8 cellular contexts compared by ENCODE assay signal in genomic region chr13:20182231-20182846, GRCh38. TPM values are rescaled to one million over a fixed set of nuclear protein-coding genes. Genes with fewer than 3 reads are reported as not detected.
DNase-seq lines count a peak whose midpoint lies in the region; ATAC-seq and TF ChIP-seq lines count a peak whose summit lies in the region.

No MANE protein-coding gene starts in this region.

- H2AFZ ChIP-seq in OCI-LY7 (ENCODE audit: low read length): no peak overlapping the region

- DNase-seq in DMS53 (lab: John Stamatoyannopoulos, UW) (peak; percentile 88), KBM-7 (peak; percentile 76), OCI-LY7 (ENCODE audit: low spot score) (peak; percentile 73), head of caudate nucleus (peak in 26 of 42 donors; percentile 42 to 83 (median 63)), progenitor cell of endocrine pancreas (ENCODE audit: low spot score, unreplicated experiment) (no peak), NCI-H187 treated with DMSO at 0.1 percent for 48 hours (lab: John Stamatoyannopoulos, UW) (no peak)
- DNase-seq in activated naive CD4-positive, alpha-beta T cell treated with anti-CD3 and anti-CD28 coated beads, Interleukin-2, amount 50 U/mL, for 16 hours: peak; percentile 37

- intact Hi-C loops in OCI-LY7 (cut with micrococcal nuclease; ENCODE audit: unreplicated experiment): loop anchor here (1.0 kb wide), 1 partner anchor 306 kb away; no protein-coding TSS in a partner anchor
- intact Hi-C loops in head of caudate nucleus (cut with DNase I): no loop called here

- H3K36me3 Mint-ChIP-seq in progenitor cell of endocrine pancreas (ENCODE audit: insufficient read depth): no peaks in the 10 kb centered on the region

- no peaks in the 10 kb centered on the region for H3K79me2 ChIP-seq in OCI-LY7 (ENCODE audit: insufficient read depth, low read depth, low read length)

- H3K4me1 ChIP-seq in OCI-LY7 (ENCODE audit: insufficient read depth, low read length, poor library complexity, severe bottlenecking): no peaks in the 10 kb centered on the region

- no peak overlapping the region for H3K4me2 ChIP-seq in OCI-LY7 (ENCODE audit: low read length)

- peaks cover 2% of the 10 kb centered on the region for H3K4me1 Mint-ChIP-seq in progenitor cell of endocrine pancreas (ENCODE audit: low read depth)

- H3K27ac Mint-ChIP-seq in progenitor cell of endocrine pancreas: no peak overlapping the region

- H3K9me3 Mint-ChIP-seq in progenitor cell of endocrine pancreas (ENCODE audit: low read depth): no peaks in the 10 kb centered on the region

- peaks cover 31% of the 10 kb centered on the region for H3K27me3 Mint-ChIP-seq in progenitor cell of endocrine pancreas

- H3K36me3 ChIP-seq in OCI-LY7 (ENCODE audit: insufficient read depth, low read length): no peaks in the 10 kb centered on the region

- no peaks in the 10 kb centered on the region for H3K9me2 ChIP-seq in OCI-LY7 (ENCODE audit: insufficient read depth, low read length)

- H4K20me1 ChIP-seq in OCI-LY7 (ENCODE audit: insufficient read depth, low read length): 0 out of 2 replicates have a peak, but pooled peaks cover 3% of the 10 kb centered on the region

- no peak overlapping the region for H3K4me3 Mint-ChIP-seq in progenitor cell of endocrine pancreas (ENCODE audit: low read depth)

- peak; percentile 85 for TF ChIP-seq CTCF in OCI-LY7 (conservative IDR thresholded peaks at IDR 0.05; ENCODE audit: low read length)
- TF ChIP-seq CTCF in progenitor cell of endocrine pancreas (IDR thresholded peaks at IDR 0.05; ENCODE audit: unreplicated experiment): peak; percentile 82

- CTCF ChIA-PET in OCI-LY7 (lab: Charles Lee; ENCODE audit: unreplicated experiment): no interaction called here

- in situ Hi-C loops in KBM-7 (cut with MboI; ENCODE audit: low pct_unique_long_range_greater_than_20kb, low sequenced_read_pairs): loop anchor here (25.0 kb wide), 1 partner anchor 730 kb away; the partner anchor contains the start of gene XPO4

- no peak overlapping the region for H3K4me3 ChIP-seq in OCI-LY7 (ENCODE audit: low read depth, low read length, poor library complexity, severe bottlenecking)

- POLR2A ChIA-PET in OCI-LY7 (lab: Charles Lee): interaction anchor here (0.7 kb wide), 1 partner anchor 1066 kb away, joined by 6 read pairs; no protein-coding TSS in a partner anchor

- no TSS peak for BruUV-seq in OCI-LY7 (replicated peaks; lab: Mats Ljungman, UMichigan)

- H3K27ac ChIP-seq in OCI-LY7 (ENCODE audit: low read depth, low read length, poor library complexity, severe bottlenecking): no peak overlapping the region

- ATAC-seq in GM21367 (IDR thresholded peaks at IDR 0.05; ENCODE audit: unreplicated experiment): peak; percentile 55

- H3K9me3 ChIP-seq in OCI-LY7 (ENCODE audit: low read length): no peaks in the 10 kb centered on the region

RNA-seq across cellular contexts. Expression of gene GJB2, which starts 10.4 kb away (rescaled TPM):
- total RNA-seq in OCI-LY7 (2014; rRNA removed; shearing (Covaris generic)): not detected in 2 replicates
- total RNA-seq in OCI-LY7 (2022): not detected in 2 replicates
- total RNA-seq in progenitor cell of endocrine pancreas: 1.1 and 2.4 TPM in 2 replicates

RNA-seq across cellular contexts. Expression of gene GJA3, which starts 21.5 kb away (rescaled TPM):
- total RNA-seq in OCI-LY7 (2014; rRNA removed; shearing (Covaris generic)): not detected in 2 replicates
- not detected in 2 replicates for total RNA-seq in OCI-LY7 (2022)
- total RNA-seq in progenitor cell of endocrine pancreas: 0.04 and 0.12 TPM in 2 replicates

RNA-seq across cellular contexts. Expression of gene GJB6, which starts 49.8 kb away (rescaled TPM):
- not detected in 2 replicates for total RNA-seq in OCI-LY7 (2014; rRNA removed; shearing (Covaris generic))
- not detected in 2 replicates for total RNA-seq in OCI-LY7 (2022)
- 1.5 and 3.1 TPM in 2 replicates for total RNA-seq in progenitor cell of endocrine pancreas

Comparison
In these comparisons a context has a peak if more than half of its experiments do, and no peak if none do; other contexts are left out.
1. DNase-seq: peak in DMS53 (single experiment), KBM-7 (single experiment), OCI-LY7 (single experiment), activated naive CD4-positive, alpha-beta T cell treated with anti-CD3 and anti-CD28 coated beads, Interleukin-2, amount 50 U/mL, for 16 hours (single experiment) and head of caudate nucleus (26 of 42); none in progenitor cell of endocrine pancreas (single experiment) and NCI-H187 treated with DMSO at 0.1 percent for 48 hours (single experiment).